Comparison of ENCODE assay signal across 8 cellular contexts in the genomic region with DNA sequence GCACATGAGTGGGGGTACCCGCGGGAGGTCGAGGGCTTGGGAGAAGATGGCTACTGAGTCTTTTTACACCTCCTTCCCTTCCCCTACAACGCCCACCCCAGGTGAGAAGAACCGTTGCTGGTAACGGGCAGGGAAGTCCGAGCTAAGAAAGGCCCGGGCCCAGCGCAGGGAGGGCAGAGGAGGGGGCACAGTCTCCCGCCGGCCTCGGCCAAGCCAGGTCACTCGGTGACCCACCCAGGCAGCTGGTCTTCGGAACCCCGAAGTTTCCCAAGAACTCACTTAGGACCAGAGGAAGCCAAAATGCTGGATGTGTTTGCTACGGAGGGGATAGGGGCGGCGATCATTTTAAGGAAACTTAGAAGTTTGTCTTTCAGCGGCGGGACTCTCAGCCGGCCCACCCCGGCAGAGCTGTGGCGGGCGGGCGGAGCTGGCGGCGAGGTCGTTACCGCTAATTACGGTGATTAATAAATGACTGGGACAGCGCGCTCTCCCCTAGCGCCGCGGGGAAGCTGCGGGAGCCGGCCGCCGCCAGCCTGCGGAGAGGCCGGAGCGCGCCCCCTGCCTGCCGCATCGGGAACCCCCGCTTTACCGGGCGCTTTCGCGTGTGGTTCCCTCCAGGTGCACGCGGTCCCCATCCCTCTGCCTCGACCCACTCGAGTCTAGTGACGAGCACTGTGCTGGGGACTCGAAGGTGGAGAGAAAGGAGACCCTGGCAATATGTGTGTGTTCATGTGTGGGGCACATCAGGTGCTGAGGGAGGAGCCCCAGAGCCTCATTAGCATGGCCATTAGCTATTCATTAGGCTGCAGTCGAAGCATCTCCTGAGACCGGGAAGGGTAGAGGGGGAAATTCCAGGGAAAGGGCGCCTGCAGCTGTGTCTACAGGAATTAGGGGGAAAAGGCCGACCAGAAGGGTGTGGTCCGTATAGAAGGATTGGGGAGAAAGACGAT. TPM values are rescaled to one million over a fixed set of nuclear protein-coding genes. Genes with fewer than 3 reads are reported as not detected.
DNase-seq lines count a peak whose midpoint lies in the region; ATAC-seq and TF ChIP-seq lines count a peak whose summit lies in the region.

No MANE protein-coding gene starts in this region.

- H2BK120ac ChIP-seq in IMR-90 (ENCODE audit: low read depth, low read length) = no peak overlapping the region

- H2BK5ac ChIP-seq in IMR-90 (ENCODE audit: low read depth, low read length, poor library complexity, severe bottlenecking) = no peak overlapping the region

- DNase-seq in IMR-90 (peak; percentile 15), epidermal melanocyte (ENCODE audit: insufficient read length, low spot score) (peak; percentile 54), naive B cell (peak; percentile 29), transverse colon (peak; percentile 31)
- peak in 2 of 3 experiments; percentile 24 to 36 for DNase-seq in activated CD8-positive, alpha-beta memory T cell treated with anti-CD3 and anti-CD28 coated beads for 48 hours (ENCODE audit: low read depth in 2 of 3, low spot score in 2 of 3)

- dilution Hi-C loops in IMR-90 (cut with HindIII; ENCODE audit: low sequenced_read_pairs, unreplicated experiment) = no loop called here

- POLR2A ChIA-PET in IMR-90 (lab: Charles Lee; ENCODE audit: unreplicated experiment) = no interaction called here

- peak overlapping the region in 2 of 6 donors; percentile 79 to 96 for H3K27ac Mint-ChIP-seq in naive B cell

- TF ChIP-seq CTCF in GM12875 (IDR thresholded peaks at IDR 0.05; ENCODE audit: borderline replicate concordance, insufficient read depth, low read depth, low read length) (peak; percentile 81), IMR-90 (conservative IDR thresholded peaks at IDR 0.05; ENCODE audit: low read depth, low read length) (peak; percentile 69), transverse colon (IDR thresholded peaks at IDR 0.05) (peak; percentile 51 to 78 (median 77))

- H3K4ac ChIP-seq in IMR-90 (ENCODE audit: low read depth, low read length) = no peak overlapping the region

- TF ChIP-seq POLR2A in IMR-90 (IDR thresholded peaks at IDR 0.05; ENCODE audit: low read depth, low read length) (no peak), transverse colon (IDR thresholded peaks at IDR 0.05) (no peak)

- H3K18ac ChIP-seq in IMR-90 (ENCODE audit: low read depth, low read length) = no peak overlapping the region

- no peak overlapping the region for H2BK15ac ChIP-seq in IMR-90 (ENCODE audit: low read depth, low read length)

- H2BK20ac ChIP-seq in IMR-90 (ENCODE audit: low read depth, low read length) = no peak overlapping the region

- peak overlapping the region; percentile 44; the same call in 1 of the 2 replicates for H2AK5ac ChIP-seq in IMR-90 (ENCODE audit: low read depth, low read length)

- H3K27me3 ChIP-seq in IMR-90 (ENCODE audit: control insufficient read depth, insufficient read depth, low read length) (peaks cover 96% of the 10 kb centered on the region), transverse colon (peaks cover 100% of the 10 kb centered on the region)

- in situ Hi-C loops in IMR-90 (cut with MboI; ENCODE audit: low sequenced_read_pairs) = no loop called here
- in situ Hi-C loops in transverse colon (cut with MboI; ENCODE audit: low pct_ligation_motif_present in 1 of 4, low pct_unique_long_range_greater_than_20kb in 1 of 4, low sequenced_read_pairs in 3 of 4) = loop anchor here in 1 of 4 donors (25.0 kb wide), 1 partner anchor 454 kb away; the partner anchor contains the start of gene OR8B4

- no peak overlapping the region for H4K8ac ChIP-seq in IMR-90 (ENCODE audit: low read depth in 2 of 2, low read length in 2 of 2)

- H3K36me3 ChIP-seq in IMR-90 (ENCODE audit: control insufficient read depth, insufficient read depth, low read length) = no peaks in the 10 kb centered on the region
- no peaks in the 10 kb centered on the region for H3K36me3 ChIP-seq in transverse colon

- intact Hi-C loops in IMR-90 (cut with micrococcal nuclease) (loop anchor here (1.0 to 10.0 kb wide), 4 partner anchors 29 to 791 kb away; no protein-coding TSS in a partner anchor), transverse colon (cut with DNase I; ENCODE audit: low total_unique reads) (loop anchor here (10.0 kb wide), 1 partner anchor 201 kb away; no protein-coding TSS in a partner anchor)

- H3K4me1 ChIP-seq in IMR-90 (ENCODE audit: control insufficient read depth, insufficient read depth, low read length) (peaks cover 2% of the 10 kb centered on the region), transverse colon (peaks cover 12 to 49% (median 22%) of the 10 kb centered on the region in 4 donors)

- no peaks in the 10 kb centered on the region for H3K79me1 ChIP-seq in IMR-90 (ENCODE audit: low read depth in 1 of 2, low read length in 2 of 2)

- H3K9ac ChIP-seq in IMR-90 (ENCODE audit: low read depth, low read length) = no peak overlapping the region

- no peak overlapping the region for H3K27ac ChIP-seq in IMR-90 (ENCODE audit: insufficient read depth, low read length)
- H3K27ac ChIP-seq in transverse colon = no peak overlapping the region

- 0% methylated on average over 23 of the region's 62 CpGs; no CpG with 5 or more reads in 1 of the 2 experiments for WGBS in IMR-90 (ENCODE audit: extremely low coverage in 2 of 2, insufficient read length in 1 of 2), 2 experiments
- 4 to 10% methylated on average over 8 to 41 of the region's 62 CpGs for WGBS in transverse colon (ENCODE audit: low coverage in 1 of 2), 2 donors

- TF ChIP-seq EP300 in transverse colon (IDR thresholded peaks at IDR 0.05; ENCODE audit: low read depth) = no peak

- H2AK9ac ChIP-seq in IMR-90 (replicated peaks; ENCODE audit: low read depth, low read length, poor library complexity) = peak overlapping the region; percentile 52

- H3K36me3 Mint-ChIP-seq in naive B cell = no peaks in the 10 kb centered on the region

- 0 out of 2 replicates have a peak, but pooled peaks cover 4% of the 10 kb centered on the region for H4K20me1 ChIP-seq in IMR-90 (ENCODE audit: insufficient read depth, low read length)

- ATAC-seq in IMR-90 (ENCODE audit: low read depth) (peak; percentile 56), naive B cell (ENCODE audit: low read depth in 2 of 2) (peak; percentile 64 to 66), HG03097 (IDR thresholded peaks at IDR 0.05; ENCODE audit: low FRiP score, unreplicated experiment) (no peak), GM21529 (IDR thresholded peaks at IDR 0.05; ENCODE audit: unreplicated experiment) (no peak)

- peak overlapping the region; percentile 42; the same call in 1 of the 2 replicates for H3K23ac ChIP-seq in IMR-90 (ENCODE audit: low read depth, low read length)

- H3K4me3 ChIP-seq in GM12875 (ENCODE audit: low read depth, low read length) = no peak overlapping the region
- H3K4me3 ChIP-seq in IMR-90 (ENCODE audit: insufficient read depth, low read depth, low read length) = peak overlapping the region; percentile 20; the same call in 1 of the 2 replicates
- H3K4me3 ChIP-seq in transverse colon = peak overlapping the region in 2 of 4 donors; percentile 9 to 42

- H3K9me1 ChIP-seq in IMR-90 (ENCODE audit: insufficient read depth, low read length) = no peaks in the 10 kb centered on the region; the same call in 1 of the 2 replicates

- CTCF ChIA-PET in IMR-90 (lab: Yijun Ruan, JAX) = interaction anchor here (0.6 to 2.4 kb wide), 15 partner anchors 8 to 579 kb away, joined by 3 to 19 read pairs (median 3); partner anchors contain the start of gene HEPN1

- peak overlapping the region in 7 of 8 donors; percentile 23 to 82 (median 56) for H3K4me3 Mint-ChIP-seq in naive B cell

- H3K9me3 ChIP-seq in IMR-90 (ENCODE audit: control insufficient read depth, insufficient read depth, low read length) = no peaks in the 10 kb centered on the region; the same call in 1 of the 2 replicates
- H3K9me3 ChIP-seq in transverse colon = no peaks in the 10 kb centered on the region

- TF ChIP-seq RAD21 in IMR-90 (IDR thresholded peaks at IDR 0.05; ENCODE audit: low read length) = peak; percentile 42; the same call in 1 of the 2 replicates

- peak overlapping the region; percentile 55; the same call in 1 of the 2 replicates for H3K4me2 ChIP-seq in IMR-90 (ENCODE audit: low read depth, low read length)

- H4K91ac ChIP-seq in IMR-90 (ENCODE audit: insufficient read depth, low read depth, low read length) = no peak overlapping the region

- no peak overlapping the region for H3K14ac ChIP-seq in IMR-90 (replicated peaks; ENCODE audit: low read depth, low read length)

- H3K27me3 Mint-ChIP-seq in naive B cell = peaks cover 66 to 89% (median 82%) of the 10 kb centered on the region in 3 donors

- no peak overlapping the region for H3K56ac ChIP-seq in IMR-90 (ENCODE audit: extremely low read depth, insufficient read depth, low read length)

- peak overlapping the region; percentile 68 for H2AFZ ChIP-seq in IMR-90 (replicated peaks; ENCODE audit: low read length, poor library complexity)

- H3K4me1 Mint-ChIP-seq in naive B cell = peaks cover 17 to 58% (median 52%) of the 10 kb centered on the region in 3 donors

- no TSS peak for BruUV-seq in IMR-90 (replicated peaks; lab: Mats Ljungman, UMichigan)

- H4K5ac ChIP-seq in IMR-90 (ENCODE audit: low read depth, low read length) = no peak overlapping the region

- peaks cover 0 to 7% (median 0%) of the 10 kb centered on the region in 7 donors for H3K9me3 Mint-ChIP-seq in naive B cell

TF ChIP-seq in IMR-90, 13 proteins besides CTCF, POLR2A, EP300 and RAD21:
- TF ChIP-seq SMC3 (IDR thresholded peaks at IDR 0.05; ENCODE audit: low read depth, low read length) (peak; percentile 46), MAFK (IDR thresholded peaks at IDR 0.05; ENCODE audit: low read depth, low read length) (no peak)

RNA-seq across cellular contexts. Expression of gene ROBO3, which starts 0.9 kb away (rescaled TPM):
- 10.3 and 12.0 TPM in 2 replicates for total RNA-seq in IMR-90 (2012; rRNA removed)
- polyA plus RNA-seq in IMR-90 (2012; rRNA removed) = 54.1 and 64.5 TPM in 2 replicates
- 20.7 and 53.7 TPM in 2 replicates for polyA plus RNA-seq in IMR-90 (2012; cell fraction: cytosol; rRNA removed)
- 445 and 537 TPM in 2 replicates for polyA plus RNA-seq in IMR-90 (2012; cell fraction: nucleus; rRNA removed; ENCODE audit: low replicate concordance)
- polyA plus RNA-seq in naive B cell (ENCODE audit: low read depth in 6 of 6) = 1 to 10 TPM in 1 of 6 donors, under 1 TPM in 3, not detected in 2; 0.21 to 2.0 (median 0.69) TPM
- 10 to 100 TPM in 2 of 4 donors, 1 to 10 TPM in 2; 5.6 to 38.6 (median 17.0) TPM for total RNA-seq in transverse colon

RNA-seq across cellular contexts. Expression of gene ROBO4, which starts 31.5 kb away (rescaled TPM):
- total RNA-seq in IMR-90 (2012; rRNA removed) = 0.56 and 0.72 TPM in 2 replicates
- polyA plus RNA-seq in IMR-90 (2012; rRNA removed) = 0.82 and 1.4 TPM in 2 replicates
- 0.55 and 1.0 TPM in 2 replicates for polyA plus RNA-seq in IMR-90 (2012; cell fraction: cytosol; rRNA removed)
- 1.3 and 3.6 TPM in 2 replicates for polyA plus RNA-seq in IMR-90 (2012; cell fraction: nucleus; rRNA removed; ENCODE audit: low replicate concordance)
- not detected for polyA plus RNA-seq in naive B cell (ENCODE audit: low read depth in 6 of 6)
- total RNA-seq in transverse colon = 10 to 100 TPM in 1 of 4 donors, 1 to 10 TPM in 3; 4.8 to 31.8 (median 6.4) TPM

RNA-seq across cellular contexts. Expression of gene HEPN1, which starts 52.9 kb away (rescaled TPM):
- total RNA-seq in IMR-90 (2012; rRNA removed) = not detected in 2 replicates
- polyA plus RNA-seq in IMR-90 (2012; rRNA removed) = not detected in 2 replicates
- not detected in 2 replicates for polyA plus RNA-seq in IMR-90 (2012; cell fraction: cytosol; rRNA removed)
- not detected in 2 replicates for polyA plus RNA-seq in IMR-90 (2012; cell fraction: nucleus; rRNA removed; ENCODE audit: low replicate concordance)
- polyA plus RNA-seq in naive B cell (ENCODE audit: low read depth in 6 of 6) = not detected
- not detected for total RNA-seq in transverse colon

Comparison
In these comparisons a context has a peak if more than half of its experiments do, and no peak if none do; other contexts are left out.
1. ATAC-seq: peak in IMR-90 (single experiment) and naive B cell (2 of 2); none in HG03097 (single experiment) and GM21529 (single experiment).
2. Peak in every context shown above with its lines, with median percentiles within 50 percentile points of each other: CTCF ChIP-seq and DNase-seq.